Comparison of ENCODE assay signal across 8 cellular contexts in the genomic region with DNA sequence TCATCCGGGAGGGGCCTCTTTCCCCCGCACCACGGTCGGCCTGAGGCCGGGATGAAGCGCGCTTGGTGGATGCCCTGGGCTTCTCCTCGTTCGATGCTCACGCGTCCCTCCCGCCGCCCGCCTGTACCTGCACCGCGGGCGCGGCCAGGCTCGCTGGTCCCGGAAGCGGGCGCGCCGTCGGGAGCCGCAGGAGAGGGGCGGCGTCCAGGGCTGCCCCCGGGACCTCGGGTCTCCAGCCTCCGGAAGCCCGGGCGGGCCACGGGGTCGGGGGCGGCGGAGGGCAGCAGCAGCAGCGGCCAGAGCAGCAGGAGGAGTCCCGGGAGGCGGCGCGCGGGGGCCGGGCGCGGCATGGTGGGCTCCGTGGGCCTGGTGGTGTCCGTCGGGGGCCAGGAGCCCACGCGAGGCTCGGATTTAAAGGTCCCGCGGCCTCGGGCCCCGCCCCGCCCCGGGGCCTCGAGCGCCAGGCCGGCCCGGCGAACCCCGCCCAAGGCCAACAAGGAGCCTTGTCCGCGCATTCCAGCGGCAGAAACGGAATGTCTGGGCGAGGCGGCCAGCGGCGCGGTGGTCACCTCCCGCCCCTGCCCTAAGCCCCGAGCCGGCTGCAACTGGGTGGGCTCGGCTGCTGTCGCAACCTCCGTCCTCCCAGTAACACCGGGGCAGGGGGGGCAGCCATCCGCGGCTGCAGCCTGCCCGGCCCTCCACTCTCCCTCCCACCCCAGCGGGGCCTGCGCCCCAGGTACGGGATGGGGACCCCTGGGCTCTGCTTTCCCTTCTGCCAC. TPM values are rescaled to one million over a fixed set of nuclear protein-coding genes. Genes with fewer than 3 reads are reported as not detected.
DNase-seq lines count a peak whose midpoint lies in the region; ATAC-seq lines count a peak whose summit lies in the region.

A gene with protein sequence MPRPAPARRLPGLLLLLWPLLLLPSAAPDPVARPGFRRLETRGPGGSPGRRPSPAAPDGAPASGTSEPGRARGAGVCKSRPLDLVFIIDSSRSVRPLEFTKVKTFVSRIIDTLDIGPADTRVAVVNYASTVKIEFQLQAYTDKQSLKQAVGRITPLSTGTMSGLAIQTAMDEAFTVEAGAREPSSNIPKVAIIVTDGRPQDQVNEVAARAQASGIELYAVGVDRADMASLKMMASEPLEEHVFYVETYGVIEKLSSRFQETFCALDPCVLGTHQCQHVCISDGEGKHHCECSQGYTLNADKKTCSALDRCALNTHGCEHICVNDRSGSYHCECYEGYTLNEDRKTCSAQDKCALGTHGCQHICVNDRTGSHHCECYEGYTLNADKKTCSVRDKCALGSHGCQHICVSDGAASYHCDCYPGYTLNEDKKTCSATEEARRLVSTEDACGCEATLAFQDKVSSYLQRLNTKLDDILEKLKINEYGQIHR (minus strand): TSS at position 387 of the 779 bp plus-strand sequence. CDS start 37 bp downstream, at position 350.

- H3K4me2 ChIP-seq in skeletal muscle satellite cell (ENCODE audit: low read length), result peak within 1 kb of the TSS; percentile 92

- peak within 1 kb of the TSS; percentile 61 for H3K4me3 ChIP-seq in iPS-20b (ENCODE audit: low read length)
- peak within 1 kb of the TSS; percentile 73 for H3K4me3 ChIP-seq in skeletal muscle satellite cell (ENCODE audit: low read length)

- H3K36me3 ChIP-seq in iPS-20b (ENCODE audit: insufficient read depth, low read depth, low read length) (no peaks in the 10 kb centered on the region), skeletal muscle satellite cell (ENCODE audit: insufficient read depth, low read length) (no peaks in the 10 kb centered on the region)

- no peak within 1 kb of the TSS for H3K27ac ChIP-seq in iPS-20b (ENCODE audit: low read length)

- H3K27me3 ChIP-seq in iPS-20b (ENCODE audit: insufficient read depth, low read length), result peaks cover 44% of the 10 kb centered on the region
- H3K27me3 ChIP-seq in skeletal muscle satellite cell (ENCODE audit: control insufficient read depth, insufficient read depth, low read length), result peaks cover 10% of the 10 kb centered on the region

- peak within 1 kb of the TSS; percentile 66; the same call in 1 of the 2 replicates for H3K9ac ChIP-seq in iPS-20b (ENCODE audit: low read depth, low read length)
- peak within 1 kb of the TSS; percentile 84 for H3K9ac ChIP-seq in skeletal muscle satellite cell (ENCODE audit: low read depth, low read length)

- DNase-seq in CD1c-positive myeloid dendritic cell (ENCODE audit: extremely low spot score) (peak; percentile 9), HT-29 (ENCODE audit: low spot score) (peak; percentile 42), astrocyte of the hippocampus (ENCODE audit: low read depth, low spot score) (peak; percentile 87), MV-4-11 (lab: John Stamatoyannopoulos, UW) (no peak), COR-L47 (lab: John Stamatoyannopoulos, UW) (no peak)

- ATAC-seq in GM19463 (IDR thresholded peaks at IDR 0.05; ENCODE audit: unreplicated experiment), result no peak

- H3K9me3 ChIP-seq in iPS-20b (ENCODE audit: insufficient read depth, low read depth, low read length) (no peaks in the 10 kb centered on the region), skeletal muscle satellite cell (replicated peaks; ENCODE audit: low read length) (no peaks in the 10 kb centered on the region)

- H3K4me1 ChIP-seq in iPS-20b (ENCODE audit: insufficient read depth, low read length) (peaks cover 15% of the 10 kb centered on the region; the same call in 1 of the 2 replicates), skeletal muscle satellite cell (ENCODE audit: control insufficient read depth, insufficient read depth, low read length) (peaks cover 8% of the 10 kb centered on the region)

RNA-seq across cellular contexts. Expression of the gene that starts here (rescaled TPM):
- total RNA-seq in HT-29 (2014; rRNA removed; shearing (Covaris generic)), result 0.26 and 1.0 TPM in 2 replicates
- 1.0 and 2.0 TPM in 2 replicates for total RNA-seq in skeletal muscle satellite cell (2012; rRNA removed)

Comparison
In these comparisons a context has a peak if more than half of its experiments do, and no peak if none do; other contexts are left out.
1. DNase-seq: peak in CD1c-positive myeloid dendritic cell (single experiment), HT-29 (single experiment) and astrocyte of the hippocampus (single experiment); none in MV-4-11 (single experiment) and COR-L47 (single experiment).